Comparison of ENCODE assay signal across 17 cellular contexts in the genomic region with DNA sequence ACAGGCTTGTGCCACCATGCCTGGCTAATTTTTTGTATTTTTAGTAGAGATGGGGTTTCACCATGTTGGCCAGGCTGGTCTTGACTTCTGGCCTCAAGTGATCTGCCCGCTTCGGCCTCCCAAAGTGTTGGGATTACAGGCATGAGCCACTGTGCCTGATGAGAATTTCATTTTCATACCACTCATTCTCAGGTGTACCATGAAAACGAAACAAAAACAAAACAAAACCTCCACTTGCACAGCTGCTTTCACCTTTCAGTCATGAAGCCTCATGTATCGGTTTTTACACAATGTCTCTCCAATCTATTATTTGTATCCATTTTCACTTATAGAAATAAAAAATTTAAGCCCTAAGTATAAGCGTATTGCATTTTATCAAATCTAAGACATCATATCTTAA. TPM values are rescaled to one million over a fixed set of nuclear protein-coding genes. Genes with fewer than 3 reads are reported as not detected.
DNase-seq lines count a peak whose midpoint lies in the region; ATAC-seq and TF ChIP-seq lines count a peak whose summit lies in the region.
"Not testable (repeated sequence)": the region's sequence is repeated elsewhere in the genome, so short reads cannot be mapped to it uniquely, and the experiment has no call there.
"Had no signal": no experiment of that assay in that cellular context is flagged by ENCODE, and none has a peak within 500 bp of the region (broad histone marks: within the 10 kb centered on the region; RNA-seq: fewer than 3 reads in every experiment).

No MANE protein-coding gene starts in this region.

- peak; percentile 63 for ATAC-seq in GM19025 (IDR thresholded peaks at IDR 0.05; ENCODE audit: low read depth, unreplicated experiment)
- ATAC-seq in GM21390 (IDR thresholded peaks at IDR 0.05; ENCODE audit: unreplicated experiment): peak; percentile 87
- ATAC-seq in HG02571 (IDR thresholded peaks at IDR 0.05; ENCODE audit: unreplicated experiment): peak; percentile 61
- peak; percentile 84 for ATAC-seq in HG03060 (IDR thresholded peaks at IDR 0.05; ENCODE audit: low read depth, unreplicated experiment)
- peak; percentile 74 for ATAC-seq in HG03439 (IDR thresholded peaks at IDR 0.05; ENCODE audit: unreplicated experiment)
- ATAC-seq in stimulated activated effector memory CD8-positive, alpha-beta T cell treated with anti-CD3 and anti-CD28 coated beads, Interleukin-12 subunit alpha, Interleukin-12 subunit beta, amount 100 ng/mL, for 72 hours: not testable (repeated sequence)

- POLR2A ChIA-PET in activated CD4-positive, alpha-beta T cell treated with anti-CD3 and anti-CD28 coated beads, Interleukin-2, amount 10 ng/mL, durations not matched to agents 7 days and 5 days (lab: Charles Lee): interaction anchor here (1.1 kb wide), 1 partner anchor 51 kb away, joined by 3 read pairs; no protein-coding TSS in a partner anchor

- peak overlapping the region; percentile 72 for H3K27ac Mint-ChIP-seq in activated CD4-positive, alpha-beta T cell treated with anti-CD3 and anti-CD28 coated beads, Interleukin-2, amount 10 ng/mL, durations not matched to agents 7 days and 5 days
- peak overlapping the region; percentile 70 for H3K27ac Mint-ChIP-seq in stimulated activated effector memory CD8-positive, alpha-beta T cell treated with anti-CD3 and anti-CD28 coated beads, Interleukin-12 subunit alpha, Interleukin-12 subunit beta, amount 100 ng/mL, for 72 hours

- not testable (repeated sequence) for H3K27me3 Mint-ChIP-seq in activated CD4-positive, alpha-beta T cell treated with anti-CD3 and anti-CD28 coated beads, Interleukin-2, amount 10 ng/mL, durations not matched to agents 7 days and 5 days

- not testable (repeated sequence) for H3K4me3 Mint-ChIP-seq in activated CD4-positive, alpha-beta T cell treated with anti-CD3 and anti-CD28 coated beads, Interleukin-2, amount 10 ng/mL, durations not matched to agents 7 days and 5 days; stimulated activated effector memory CD8-positive, alpha-beta T cell treated with anti-CD3 and anti-CD28 coated beads, Interleukin-12 subunit alpha, Interleukin-12 subunit beta, amount 100 ng/mL, for 72 hours

- not testable (repeated sequence) for H3K9me3 Mint-ChIP-seq in activated CD4-positive, alpha-beta T cell treated with anti-CD3 and anti-CD28 coated beads, Interleukin-2, amount 10 ng/mL, durations not matched to agents 7 days and 5 days; stimulated activated effector memory CD8-positive, alpha-beta T cell treated with anti-CD3 and anti-CD28 coated beads, Interleukin-12 subunit alpha, Interleukin-12 subunit beta, amount 100 ng/mL, for 72 hours

- CTCF ChIA-PET in activated CD4-positive, alpha-beta T cell treated with anti-CD3 and anti-CD28 coated beads, Interleukin-2, amount 10 ng/mL, durations not matched to agents 7 days and 5 days (lab: Charles Lee): interaction anchor here (0.5 to 0.8 kb wide), 3 partner anchors 8 to 91 kb away, joined by 3 to 5 read pairs (median 4); no protein-coding TSS in a partner anchor

- H3K36me3 Mint-ChIP-seq in activated CD4-positive, alpha-beta T cell treated with anti-CD3 and anti-CD28 coated beads, Interleukin-2, amount 10 ng/mL, durations not matched to agents 7 days and 5 days (ENCODE audit: low read depth): peaks cover 49% of the 10 kb centered on the region
- H3K36me3 Mint-ChIP-seq in stimulated activated effector memory CD8-positive, alpha-beta T cell treated with anti-CD3 and anti-CD28 coated beads, Interleukin-12 subunit alpha, Interleukin-12 subunit beta, amount 100 ng/mL, for 72 hours: peaks cover 73% of the 10 kb centered on the region

- peak; percentile 55 for DNase-seq in GM13977 (ENCODE audit: low spot score)
- not testable (repeated sequence) for DNase-seq in activated CD4-positive, alpha-beta T cell treated with anti-CD3 and anti-CD28 coated beads, Interleukin-2, amount 10 ng/mL, durations not matched to agents 7 days and 5 days; stimulated activated effector memory CD8-positive, alpha-beta T cell treated with anti-CD3 and anti-CD28 coated beads, Interleukin-12 subunit alpha, Interleukin-12 subunit beta, amount 100 ng/mL, for 72 hours (ENCODE audit: low spot score in 2 of 2)

- in situ Hi-C loops in GM13977 (cut with MboI; ENCODE audit: low pct_unique_long_range_greater_than_20kb, low sequenced_read_pairs, unreplicated experiment): not testable (repeated sequence)

- TF ChIP-seq CTCF in GM13977 (IDR thresholded peaks at IDR 0.05; ENCODE audit: extremely low read depth, insufficient read depth, missing control alignments): not testable (repeated sequence)

- H3K4me1 Mint-ChIP-seq in activated CD4-positive, alpha-beta T cell treated with anti-CD3 and anti-CD28 coated beads, Interleukin-2, amount 10 ng/mL, durations not matched to agents 7 days and 5 days: peaks cover 20% of the 10 kb centered on the region
- not testable (repeated sequence) for H3K4me1 Mint-ChIP-seq in stimulated activated effector memory CD8-positive, alpha-beta T cell treated with anti-CD3 and anti-CD28 coated beads, Interleukin-12 subunit alpha, Interleukin-12 subunit beta, amount 100 ng/mL, for 72 hours

RNA-seq across cellular contexts. Expression of gene ATPAF1, which starts 8.0 kb away (rescaled TPM):
- 10 to 100 TPM; 49.0 to 50.6 TPM for total RNA-seq in activated CD4-positive, alpha-beta T cell treated with anti-CD3 and anti-CD28 coated beads, Interleukin-2, amount 10 ng/mL, durations not matched to agents 7 days and 5 days

RNA-seq across cellular contexts. Expression of gene TEX38, which starts 11.5 kb away (rescaled TPM):
- not detected for total RNA-seq in activated CD4-positive, alpha-beta T cell treated with anti-CD3 and anti-CD28 coated beads, Interleukin-2, amount 10 ng/mL, durations not matched to agents 7 days and 5 days
- total RNA-seq: activated CD8-positive, alpha-beta T cell treated with anti-CD3 and anti-CD28 coated beads for 36 hours; bronchial epithelial cell; Caco-2; esophagus squamous epithelium; gastrocnemius medialis; left lung; occipital lobe; PC-9; skeletal muscle tissue had no signal

RNA-seq across cellular contexts. Expression of gene MOB3C, which starts 43.5 kb away (rescaled TPM):
- total RNA-seq in activated CD4-positive, alpha-beta T cell treated with anti-CD3 and anti-CD28 coated beads, Interleukin-2, amount 10 ng/mL, durations not matched to agents 7 days and 5 days: 10 to 100 TPM; 19.5 to 21.4 TPM

RNA-seq across cellular contexts. Expression of gene MKNK1, which starts 56.0 kb away (rescaled TPM):
- 10 to 100 TPM; 58.2 to 63.3 TPM for total RNA-seq in activated CD4-positive, alpha-beta T cell treated with anti-CD3 and anti-CD28 coated beads, Interleukin-2, amount 10 ng/mL, durations not matched to agents 7 days and 5 days

RNA-seq across cellular contexts. Expression of gene EFCAB14, which starts 58.8 kb away (rescaled TPM):
- total RNA-seq in activated CD4-positive, alpha-beta T cell treated with anti-CD3 and anti-CD28 coated beads, Interleukin-2, amount 10 ng/mL, durations not matched to agents 7 days and 5 days: 100 to 1,000 TPM in 1 of 2 experiments, 10 to 100 TPM in 1; 88.1 to 103 TPM
